ENCODE assay signal across 19 cellular contexts in genomic region chr22:41177626-41178424, GRCh38. TPM values are rescaled to one million over a fixed set of nuclear protein-coding genes. Genes with fewer than 3 reads are reported as not detected.
DNase-seq lines count a peak whose midpoint lies in the region; ATAC-seq, FAIRE-seq and TF ChIP-seq lines count a peak whose summit lies in the region.
"Had no signal": no experiment of that assay in that cellular context is flagged by ENCODE, and none has a peak within 500 bp of the region (broad histone marks: within the 10 kb centered on the region; RNA-seq: fewer than 3 reads in every experiment).

No MANE protein-coding gene starts in this region.

- no peak overlapping the region for H3K56ac ChIP-seq in H1 (replicated peaks; ENCODE audit: insufficient read length, low read depth, low read length)

- H3K4me2 ChIP-seq in H1 (ENCODE audit: insufficient read depth in 1 of 2, low read depth in 2 of 2, low read length in 2 of 2) (no peak overlapping the region), neural progenitor cell (no peak overlapping the region)
- H3K4me2 ChIP-seq: GM23338 had no signal

- H3K27me3 ChIP-seq in H1 (replicated peaks in 1 of 4; ENCODE audit: control insufficient read depth in 3 of 4, extremely low read depth in 1 of 4, insufficient read depth in 3 of 4, low read length in 3 of 4), result no peaks in the 10 kb centered on the region
- no peaks in the 10 kb centered on the region for H3K27me3 ChIP-seq in neural progenitor cell
- H3K27me3 ChIP-seq: body of pancreas, uterus had no signal

- no peak overlapping the region for H3K4ac ChIP-seq in H1 (replicated peaks; ENCODE audit: insufficient read length, low read depth, low read length)

- 93% methylated on average over 9 of the region's 9 CpGs; no CpG with 5 or more reads in 1 of the 2 experiments for WGBS in H1 (ENCODE audit: extremely low coverage in 1 of 2, insufficient coverage in 1 of 2, insufficient read length in 1 of 2, insufficient replicate concordance in 2 of 2, low coverage in 1 of 2, low lambda C conversion rate in 2 of 2, missing lambda C conversion rate in 1 of 2), 2 experiments

- no peak overlapping the region for H3K18ac ChIP-seq in H1 (ENCODE audit: extremely low read depth, low read length)

- no peak for TF ChIP-seq POLR2A in H1 (IDR thresholded peaks at IDR 0.05; ENCODE audit: control extremely low read depth in 1 of 2, low read depth in 2 of 2, low read length in 2 of 2)

- intact Hi-C loops in Right ventricle myocardium inferior (cut with DNase I), result no loop called here
- intact Hi-C loops in cardiac septum (cut with DNase I), result no loop called here

- H3K9ac ChIP-seq in H1 (replicated peaks in 1 of 4; ENCODE audit: extremely low read depth in 1 of 4, low read depth in 3 of 4, low read length in 3 of 4) (no peak overlapping the region), neural progenitor cell (no peak overlapping the region)

- H3K27ac ChIP-seq in H1 (ENCODE audit: low read depth, low read length) (no peak overlapping the region), neural progenitor cell (no peak overlapping the region)
- H3K27ac ChIP-seq: body of pancreas, uterus had no signal

- H3K4me3 ChIP-seq in H1 (ENCODE audit: extremely low read depth in 1 of 4, insufficient read depth in 2 of 4, low read depth in 3 of 4, low read length in 4 of 4) (no peak overlapping the region), neural progenitor cell (no peak overlapping the region)
- H3K4me3 ChIP-seq: body of pancreas, GM23338, uterus had no signal

- no peak overlapping the region for H3K23ac ChIP-seq in H1 (ENCODE audit: insufficient read length)

- no peak for TF ChIP-seq EP300 in H1 (IDR thresholded peaks at IDR 0.05; ENCODE audit: borderline replicate concordance in 1 of 2, low read depth in 2 of 2, low read length in 2 of 2)

- no peaks in the 10 kb centered on the region for H3K23me2 ChIP-seq in H1 (ENCODE audit: low read depth, low read length)

- peak overlapping the region; percentile 60 for H3K4me3 Mint-ChIP-seq in neural progenitor cell
- H3K4me3 Mint-ChIP-seq: CD14-positive monocyte; GM23338; stimulated activated naive CD8-positive, alpha-beta T cell treated with anti-CD3 and anti-CD28 coated beads, Interleukin-15, amount 100 ng/mL, for 72 hours had no signal

- H3F3A ChIP-seq in neural progenitor cell (ENCODE audit: low read depth), result peaks cover 37% of the 10 kb centered on the region

- no peak for FAIRE-seq in H1 (lab: Jason Lieb, UNC)

- peak overlapping the region; percentile 60 for H4K8ac ChIP-seq in H1 (ENCODE audit: extremely low read depth, insufficient read depth, low read length)

- peaks cover 40% of the 10 kb centered on the region for H3K36me3 Mint-ChIP-seq in neural progenitor cell

- no peak overlapping the region; the same call in 1 of the 2 replicates for H2BK5ac ChIP-seq in H1 (ENCODE audit: low read depth, low read length)

- no peaks in the 10 kb centered on the region for H3K4me1 Mint-ChIP-seq in neural progenitor cell

- no peaks in the 10 kb centered on the region for H3K79me2 ChIP-seq in H1 (ENCODE audit: control insufficient read depth in 1 of 2, insufficient read depth in 2 of 2, low read length in 2 of 2)
- no peaks in the 10 kb centered on the region for H3K79me2 ChIP-seq in neural progenitor cell (ENCODE audit: low read depth)

- TF ChIP-seq RAD21 in H1 (IDR thresholded peaks at IDR 0.05 in 1 of 2, conservative IDR thresholded peaks at IDR 0.05 in 1 of 2; ENCODE audit: low read depth in 2 of 2, low read length in 2 of 2), result no peak

- H2AFZ ChIP-seq in H1 (ENCODE audit: low read length), result no peak overlapping the region
- no peak overlapping the region for H2AFZ ChIP-seq in neural progenitor cell (replicated peaks)
- H2AFZ ChIP-seq: GM23338 had no signal

- H3K14ac ChIP-seq in H1 (ENCODE audit: insufficient read length), result no peak overlapping the region

- no peak overlapping the region for H2BK12ac ChIP-seq in H1 (ENCODE audit: low read depth, low read length)

- no peak overlapping the region for H2BK120ac ChIP-seq in H1 (replicated peaks; ENCODE audit: low read depth, low read length)

- no peak overlapping the region for H4K91ac ChIP-seq in H1 (replicated peaks; ENCODE audit: insufficient read length, low read length)

- TF ChIP-seq CTCF in H1 (IDR thresholded peaks at IDR 0.05; ENCODE audit: control extremely low read depth in 1 of 3, insufficient read depth in 1 of 3, low read depth in 1 of 3, low read length in 3 of 3) (no peak), neural progenitor cell (IDR thresholded peaks at IDR 0.05) (no peak)

- peaks cover 5 to 10% of the 10 kb centered on the region in 2 experiments for H4K20me1 ChIP-seq in H1 (replicated peaks in 1 of 2; ENCODE audit: control insufficient read depth in 1 of 2, insufficient read depth in 2 of 2, low read length in 2 of 2)
- H4K20me1 ChIP-seq in neural progenitor cell (ENCODE audit: low read depth), result peaks cover 13% of the 10 kb centered on the region

- CTCF ChIA-PET in H1 (lab: Charles Lee; ENCODE audit: partially characterized antibody), result interaction anchor here (1.9 kb wide), 1 partner anchor 60 kb away, joined by 5 read pairs; no protein-coding TSS in a partner anchor

- no peak overlapping the region for H2AK5ac ChIP-seq in H1 (ENCODE audit: low read depth, low read length)

- H3K27me3 Mint-ChIP-seq in neural progenitor cell (ENCODE audit: insufficient read depth, low read depth), result peaks cover 4% of the 10 kb centered on the region
- H3K27me3 Mint-ChIP-seq: stimulated activated naive CD8-positive, alpha-beta T cell treated with anti-CD3 and anti-CD28 coated beads, Interleukin-15, amount 100 ng/mL, for 72 hours had no signal

- H4K5ac ChIP-seq in H1 (ENCODE audit: insufficient read length, low read depth, low read length), result no peak overlapping the region

- peaks cover 0 to 5% (median 0%) of the 10 kb centered on the region in 4 experiments; a peak in 1 of 7 replicates for H3K4me1 ChIP-seq in H1 (replicated peaks in 1 of 4; ENCODE audit: control insufficient read depth in 3 of 4, insufficient read depth in 4 of 4, low read length in 3 of 4)
- H3K4me1 ChIP-seq in neural progenitor cell, result no peaks in the 10 kb centered on the region
- H3K4me1 ChIP-seq: body of pancreas, uterus had no signal

- H3K79me1 ChIP-seq in H1 (ENCODE audit: low read depth, low read length), result no peaks in the 10 kb centered on the region; the same call in 1 of the 2 replicates

- no peak overlapping the region for H2BK20ac ChIP-seq in H1 (ENCODE audit: low read length)

- H3K36me3 ChIP-seq in H1 (ENCODE audit: control insufficient read depth in 2 of 4, insufficient read depth in 4 of 4, low read length in 3 of 4), result peaks cover 40 to 75% (median 52%) of the 10 kb centered on the region in 4 experiments
- peaks cover 23% of the 10 kb centered on the region for H3K36me3 ChIP-seq in neural progenitor cell
- H3K36me3 ChIP-seq: uterus had no signal

- no peaks in the 10 kb centered on the region for H3K9me3 Mint-ChIP-seq in neural progenitor cell
- H3K9me3 Mint-ChIP-seq: activated naive CD4-positive, alpha-beta T cell treated with anti-CD3 and anti-CD28 coated beads, Interleukin-2, amount 50 U/mL, for 72 hours; stimulated activated naive CD8-positive, alpha-beta T cell treated with anti-CD3 and anti-CD28 coated beads, Interleukin-15, amount 100 ng/mL, for 72 hours had no signal

- ATAC-seq in Right ventricle myocardium inferior (peak; percentile 18), GM21381 (IDR thresholded peaks at IDR 0.05; ENCODE audit: unreplicated experiment) (no peak)
- ATAC-seq: body of pancreas; GM23338; left colon; stimulated activated naive CD8-positive, alpha-beta T cell treated with anti-CD3 and anti-CD28 coated beads, Interleukin-15, amount 100 ng/mL, for 72 hours had no signal

- no peaks in the 10 kb centered on the region for H3K9me3 ChIP-seq in H1 (ENCODE audit: insufficient read depth in 2 of 2, low read depth in 1 of 2, low read length in 1 of 2)
- no peaks in the 10 kb centered on the region for H3K9me3 ChIP-seq in neural progenitor cell (ENCODE audit: low read depth)
- H3K9me3 ChIP-seq: body of pancreas, uterus had no signal

- POLR2A ChIA-PET in H1 (lab: Charles Lee; ENCODE audit: partially characterized antibody), result interaction anchor here (1.1 kb wide), 2 partner anchors 20 to 59 kb away, joined by 3 read pairs; no protein-coding TSS in a partner anchor

- DNase-seq in Right ventricle myocardium inferior (ENCODE audit: missing footprints), result no peak
- DNase-seq in cardiac septum (ENCODE audit: low spot score), result no peak
- DNase-seq in H1 (ENCODE audit: low read depth in 1 of 2, low spot score in 2 of 2), result no peak
- no peak for DNase-seq in neural progenitor cell (ENCODE audit: low spot score)
- DNase-seq in stimulated activated naive CD4-positive, alpha-beta T cell treated with Interleukin-2 at 50 U/mL for 16 hours (lab: John Stamatoyannopoulos, UW), result no peak
- DNase-seq in Kasumi-1 (lab: John Stamatoyannopoulos, UW), result no peak
- no peak for DNase-seq in NCI-H446 treated with DMSO at 0.1 percent for 48 hours (lab: John Stamatoyannopoulos, UW)
- DNase-seq: activated T-cell treated with anti-CD3 and anti-CD28 coated beads, Interleukin-2, amount 50 U/mL, for 48 hours; NCI-H1436; SHP77; stimulated activated naive CD8-positive, alpha-beta T cell treated with anti-CD3 and anti-CD28 coated beads, Interleukin-15, amount 100 ng/mL, for 72 hours; T-helper 1 cell had no signal

- H3K27ac Mint-ChIP-seq in neural progenitor cell, result no peak overlapping the region

- 0 out of 2 replicates have a peak overlapping the region, but pooled peaks have one; percentile 46 for H2BK15ac ChIP-seq in H1 (ENCODE audit: low read length)

TF ChIP-seq in H1, 55 proteins besides CTCF, POLR2A, EP300 and RAD21:
- no peak for TF ChIP-seq NRF1 (IDR thresholded peaks at IDR 0.05; ENCODE audit: low read depth, low read length)
- no peak for TF ChIP-seq KDM5A (IDR thresholded peaks at IDR 0.05; ENCODE audit: low read length)
- TF ChIP-seq POLR2AphosphoS5 (IDR thresholded peaks at IDR 0.05; ENCODE audit: low read depth, low read length), result no peak
- no peak for TF ChIP-seq CTBP2 (IDR thresholded peaks at IDR 0.05; ENCODE audit: borderline replicate concordance, insufficient read depth, insufficient read length, low read length)

RNA-seq across cellular contexts. Expression of gene L3MBTL2, which starts 27.3 kb away (rescaled TPM):
- total RNA-seq in Right ventricle myocardium inferior (15.7 TPM), cardiac septum (14.2 TPM), neural progenitor cell (ENCODE audit: low replicate concordance) (14.4 and 24.4 TPM in 2 replicates)
- 23.9 and 24.4 TPM in 2 replicates for total RNA-seq in H1 (2021; fragmentation: NEBNext Ultra II Directional; extraction: Animal tissue kit (Norgen Biotek cat#: 25700))
- polyA plus RNA-seq in H1 (2011; rRNA removed), result 24.9 and 30.1 TPM in 2 replicates
- 29.0 TPM for polyA plus RNA-seq in H1 (2011; cell fraction: cytosol; rRNA removed)
- 47.9 TPM for polyA plus RNA-seq in H1 (2011; cell fraction: nucleus; rRNA removed)
- polyA plus RNA-seq in H1 (2012, experiment 1 of 2), result 16.7 to 28.2 TPM (median 25.1 TPM) in 4 replicates
- polyA plus RNA-seq in H1 (2012, experiment 2 of 2), result 20.3 TPM
- polyA plus RNA-seq in H1 (2013, experiment 1 of 2), result 15.2 TPM
- 14.0 TPM for polyA plus RNA-seq in H1 (2013, experiment 2 of 2)
- 34.6 and 35.3 TPM in 2 replicates for polyA minus RNA-seq in H1 (2011; rRNA and poly(A)+ RNA removed)
- 11.9 TPM for polyA minus RNA-seq in H1 (2011; cell fraction: cytosol; rRNA and poly(A)+ RNA removed)
- 18.2 TPM for polyA minus RNA-seq in H1 (2011; cell fraction: nucleus; rRNA and poly(A)+ RNA removed)
